12 cellular contexts compared by ENCODE assay signal in the genomic region with DNA sequence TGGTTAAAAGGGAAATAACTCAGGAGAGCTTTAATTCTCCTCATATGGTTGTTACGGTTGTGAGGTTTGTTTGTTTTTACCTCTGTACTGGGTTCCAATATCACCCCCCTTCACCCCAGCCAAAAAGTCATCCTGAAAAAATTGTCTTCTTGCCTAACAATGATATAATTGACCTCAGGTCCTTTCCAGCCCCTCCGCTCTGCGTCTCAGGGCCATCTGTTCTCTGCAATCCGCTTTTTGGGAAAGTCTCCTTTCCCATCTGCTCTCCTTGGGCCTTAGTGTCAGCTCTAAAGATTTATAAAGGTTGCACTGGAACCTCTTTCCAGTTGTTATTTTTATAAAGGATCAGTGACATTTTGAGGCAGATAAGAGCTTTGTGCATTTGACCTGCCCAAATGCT.
DNase-seq lines count a peak whose midpoint lies in the region; ATAC-seq and TF ChIP-seq lines count a peak whose summit lies in the region.
"Had no signal": no experiment of that assay in that cellular context is flagged by ENCODE, and none has a peak within 500 bp of the region (broad histone marks: within the 10 kb centered on the region; RNA-seq: fewer than 3 reads in every experiment).

No MANE protein-coding gene starts in this region.

- TF ChIP-seq CTCF in parathyroid adenoma (IDR thresholded peaks at IDR 0.05), result no peak

- no peaks in the 10 kb centered on the region for H3K79me2 ChIP-seq in parathyroid adenoma

- no peak for ATAC-seq in HG03460 (IDR thresholded peaks at IDR 0.05; ENCODE audit: unreplicated experiment)
- no peak for ATAC-seq in HG03280 (IDR thresholded peaks at IDR 0.05; ENCODE audit: unreplicated experiment)
- ATAC-seq in HG03108 (IDR thresholded peaks at IDR 0.05; ENCODE audit: unreplicated experiment), result no peak

- peak overlapping the region; percentile 16 for H3K4me3 ChIP-seq in parathyroid adenoma (ENCODE audit: low read depth, low read length)

- no peaks in the 10 kb centered on the region for H3K9me3 ChIP-seq in parathyroid adenoma (ENCODE audit: control insufficient read depth, low read length)
- H3K9me3 ChIP-seq: BE2C, neutrophil had no signal

- H3K4me2 ChIP-seq in parathyroid adenoma (ENCODE audit: low read length), result peak overlapping the region; percentile 15

- H2AFZ ChIP-seq in parathyroid adenoma, result no peak overlapping the region

- H3K27ac ChIP-seq in epithelial cell of prostate (peak overlapping the region; percentile 81), parathyroid adenoma (peak overlapping the region; percentile 72)
- H3K27ac ChIP-seq: neutrophil had no signal

- DNase-seq in D341Med (ENCODE audit: low spot score) (peak; percentile 44), NCI-H69 (lab: John Stamatoyannopoulos, UW) (peak; percentile 45), epithelial cell of prostate (ENCODE audit: low read depth, low spot score) (no peak), DMS79 (lab: John Stamatoyannopoulos, UW) (no peak)
- DNase-seq: activated effector memory CD4-positive, alpha-beta T cell treated with anti-CD3 and anti-CD28 coated beads, Interleukin-2, amount 50 U/mL, for 16 hours; BE2C; NCI-H1930 had no signal

- H3K27me3 ChIP-seq in parathyroid adenoma (ENCODE audit: control insufficient read depth, insufficient read depth, low read length), result no peaks in the 10 kb centered on the region
- H3K27me3 ChIP-seq: BE2C, neutrophil had no signal

- no peaks in the 10 kb centered on the region for H3K36me3 ChIP-seq in parathyroid adenoma (ENCODE audit: control insufficient read depth, insufficient read depth, low read length)
- H3K36me3 ChIP-seq: BE2C, neutrophil had no signal

- H3K9ac ChIP-seq in parathyroid adenoma, result no peak overlapping the region

- peaks cover 31% of the 10 kb centered on the region for H3K4me1 ChIP-seq in parathyroid adenoma
- H3K4me1 ChIP-seq: BE2C had no signal

Comparison
In these comparisons a context has a peak if more than half of its experiments do, and no peak if none do; other contexts are left out.
1. DNase-seq: peak in D341Med (single experiment) and NCI-H69 (single experiment); none in epithelial cell of prostate (single experiment) and DMS79 (single experiment).